20 cellular contexts compared by ENCODE assay signal in the genomic region with DNA sequence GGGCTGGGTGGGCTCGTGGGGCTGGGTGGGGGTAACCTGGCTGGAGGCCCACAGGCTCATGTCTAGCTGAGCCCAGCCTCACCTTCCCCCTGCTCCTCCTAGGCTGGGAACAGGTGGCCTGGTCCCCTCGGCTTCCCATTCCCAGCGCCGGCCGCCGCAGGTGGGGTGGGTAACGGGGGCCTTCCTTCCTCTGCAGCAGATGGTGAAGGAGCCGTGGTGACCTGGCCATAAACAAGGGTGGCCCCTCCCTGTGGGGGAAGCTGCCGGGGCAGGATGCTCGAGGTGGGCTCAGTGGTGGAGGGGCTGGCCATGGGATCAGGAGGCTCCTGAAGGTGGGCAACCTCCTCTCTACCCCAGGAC. TPM values are rescaled to one million over a fixed set of nuclear protein-coding genes. Genes with fewer than 3 reads are reported as not detected.
DNase-seq lines count a peak whose midpoint lies in the region; ATAC-seq and TF ChIP-seq lines count a peak whose summit lies in the region.
"Had no signal": no experiment of that assay in that cellular context is flagged by ENCODE, and none has a peak within 500 bp of the region (broad histone marks: within the 10 kb centered on the region; RNA-seq: fewer than 3 reads in every experiment).

No MANE protein-coding gene starts in this region.

- no peak overlapping the region for H3K4me3 Mint-ChIP-seq in T-cell
- H3K4me3 Mint-ChIP-seq: CD4-positive, alpha-beta memory T cell had no signal

- no peak overlapping the region for H3K27ac Mint-ChIP-seq in T-cell
- H3K27ac Mint-ChIP-seq: CD4-positive, alpha-beta memory T cell had no signal

- no peak overlapping the region for H3K4me3 ChIP-seq in HEK293 (ENCODE audit: low read depth, low read length)
- no peak overlapping the region for H3K4me3 ChIP-seq in SJSA1
- H3K4me3 ChIP-seq in skin epidermis = no peak overlapping the region
- H3K4me3 ChIP-seq: GM23248, SJCRH30 had no signal

- H3K4me1 ChIP-seq in HEK293 (ENCODE audit: control insufficient read depth, insufficient read depth, low read length) (no peaks in the 10 kb centered on the region), SJSA1 (replicated peaks) (peaks cover 76% of the 10 kb centered on the region)

- POLR2A ChIA-PET in HEK293 (lab: Yijun Ruan, JAX) (no interaction called here), T-cell (lab: Charles Lee) (no interaction called here)

- H3K36me3 Mint-ChIP-seq in T-cell = no peaks in the 10 kb centered on the region
- H3K36me3 Mint-ChIP-seq: CD4-positive, alpha-beta memory T cell had no signal

- no peak for ATAC-seq in left colon
- no peak for ATAC-seq in GM19351 (IDR thresholded peaks at IDR 0.05; ENCODE audit: unreplicated experiment)
- no peak for ATAC-seq in T-cell (replicated peaks in 1 of 4)
- ATAC-seq in HG03108 (IDR thresholded peaks at IDR 0.05; ENCODE audit: unreplicated experiment) = no peak

- no peaks in the 10 kb centered on the region for H3K9me3 Mint-ChIP-seq in T-cell
- H3K9me3 Mint-ChIP-seq: CD4-positive, alpha-beta memory T cell had no signal

- no peak for TF ChIP-seq CTCF in HEK293 (tag by site-specific recombination; IDR thresholded peaks at IDR 0.05)

- intact Hi-C loops in left colon (cut with DNase I, micrococcal nuclease) = no loop called here

- DNase-seq in SJSA1 (ENCODE audit: low read depth in 1 of 2, low spot score in 2 of 2) (no peak), left colon (peak; percentile 10 to 26), T-cell (no peak), NCI-H1694 (lab: John Stamatoyannopoulos, UW) (no peak)
- DNase-seq: ACHN, AML-193, Calu3, DMS53, GM23248, NCI-H1105 treated with DMSO at 0.1 percent for 48 hours, NCI-H187 treated with DMSO at 0.1 percent for 48 hours, NCI-H446 treated with DMSO at 0.1 percent for 48 hours, OCI-M1, SW 1271 had no signal

- H3K9me3 ChIP-seq in HEK293 (ENCODE audit: control insufficient read depth, insufficient read depth, low read depth, low read length) (no peaks in the 10 kb centered on the region), SJSA1 (replicated peaks) (no peaks in the 10 kb centered on the region)
- H3K9me3 ChIP-seq: SJCRH30 had no signal

- H3K27me3 ChIP-seq in SJSA1 (replicated peaks) = no peaks in the 10 kb centered on the region

- peaks cover 0 to 14% (median 0%) of the 10 kb centered on the region in 3 donors for H3K4me1 Mint-ChIP-seq in T-cell

- H3K36me3 ChIP-seq in HEK293 (ENCODE audit: control insufficient read depth in 2 of 2, insufficient read depth in 1 of 2, low read length in 2 of 2) (no peaks in the 10 kb centered on the region), SJSA1 (no peaks in the 10 kb centered on the region)
- H3K36me3 ChIP-seq: SJCRH30 had no signal

- H3K27ac ChIP-seq in HEK293 (ENCODE audit: extremely low read depth, low read depth, low read length) = no peak overlapping the region
- H3K27ac ChIP-seq in SJSA1 = peak overlapping the region; percentile 85
- peak overlapping the region in 15 of 21 experiments; percentile 24 to 87 (median 72) for H3K27ac ChIP-seq in skin epidermis
- H3K27ac ChIP-seq: GM23248, SJCRH30 had no signal

- peaks cover 0 to 10% of the 10 kb centered on the region in 2 donors for H3K27me3 Mint-ChIP-seq in T-cell

- CTCF ChIA-PET in HEK293 (lab: Yijun Ruan, JAX) (interaction anchor here (0.5 to 9.3 kb wide), 2 partner anchors 8 to 134 kb away, joined by 3 to 360 read pairs; no protein-coding TSS in a partner anchor), T-cell (lab: Charles Lee) (no interaction called here)

TF ChIP-seq in HEK293, 187 proteins besides CTCF, POLR2A, EP300 and RAD21:
- TF ChIP-seq ZNF501 (tag by site-specific recombination; IDR thresholded peaks at IDR 0.05) (no peak), SCRT2 (tag by site-specific recombination; IDR thresholded peaks at IDR 0.05) (peak; percentile 34; the same call in 1 of the 2 replicates)

RNA-seq across cellular contexts. Expression of gene EGFL7, which starts 41.0 kb away (rescaled TPM):
- 0.08 TPM in 1 of 2 replicates, not detected in the other for total RNA-seq in SJSA1 (2014; rRNA removed; shearing (Covaris generic))
- total RNA-seq in left colon = 10 to 100 TPM; 14.3 to 17.2 TPM
- total RNA-seq in T-cell = 1 to 10 TPM in 3 of 5 donors, under 1 TPM in 2; 0.43 to 1.9 (median 1.1) TPM
- total RNA-seq: CD4-positive, alpha-beta memory T cell had no signal

Comparison
In these comparisons a context has a peak if more than half of its experiments do, and no peak if none do; other contexts are left out.
1. DNase-seq: peak in left colon (2 of 2); none in SJSA1 (0 of 2), T-cell (0 of 34) and NCI-H1694 (single experiment).
2. RNA of gene EGFL7, which starts 41.0 kb away (total RNA-seq): 14.3 to 17.2 TPM in left colon; 0.43 to 1.9 TPM in T-cell and 0.08 TPM in SJSA1; every median in the first group is over 4 times any median in the second.